1 cellular context compared by ENCODE assay signal in genomic region chr22:49325531-49326395, GRCh38.
TF ChIP-seq lines count a peak whose summit lies in the region.

No MANE protein-coding gene starts in this region.

TF ChIP-seq in HepG2, 621 proteins besides CTCF, POLR2A, EP300 and RAD21:
- TF ChIP-seq CBX5 (CRISPR knock-in tag; IDR thresholded peaks at IDR 0.05; ENCODE audit: borderline replicate concordance) = no peak
- TF ChIP-seq ZSCAN31 (CRISPR knock-in tag; IDR thresholded peaks at IDR 0.05; ENCODE audit: low read depth) = no peak
- TF ChIP-seq HNRNPL (IDR thresholded peaks at IDR 0.05; ENCODE audit: low read depth, low read length) = no peak
- no peak for TF ChIP-seq STAT5B (CRISPR knock-in tag; IDR thresholded peaks at IDR 0.05)
- TF ChIP-seq, protein P1, sequence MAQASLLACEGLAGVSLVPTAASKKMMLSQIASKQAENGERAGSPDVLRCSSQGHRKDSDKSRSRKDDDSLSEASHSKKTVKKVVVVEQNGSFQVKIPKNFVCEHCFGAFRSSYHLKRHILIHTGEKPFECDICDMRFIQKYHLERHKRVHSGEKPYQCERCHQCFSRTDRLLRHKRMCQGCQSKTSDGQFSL (CRISPR knock-in tag; IDR thresholded peaks at IDR 0.05) = no peak
- TF ChIP-seq, protein P2, sequence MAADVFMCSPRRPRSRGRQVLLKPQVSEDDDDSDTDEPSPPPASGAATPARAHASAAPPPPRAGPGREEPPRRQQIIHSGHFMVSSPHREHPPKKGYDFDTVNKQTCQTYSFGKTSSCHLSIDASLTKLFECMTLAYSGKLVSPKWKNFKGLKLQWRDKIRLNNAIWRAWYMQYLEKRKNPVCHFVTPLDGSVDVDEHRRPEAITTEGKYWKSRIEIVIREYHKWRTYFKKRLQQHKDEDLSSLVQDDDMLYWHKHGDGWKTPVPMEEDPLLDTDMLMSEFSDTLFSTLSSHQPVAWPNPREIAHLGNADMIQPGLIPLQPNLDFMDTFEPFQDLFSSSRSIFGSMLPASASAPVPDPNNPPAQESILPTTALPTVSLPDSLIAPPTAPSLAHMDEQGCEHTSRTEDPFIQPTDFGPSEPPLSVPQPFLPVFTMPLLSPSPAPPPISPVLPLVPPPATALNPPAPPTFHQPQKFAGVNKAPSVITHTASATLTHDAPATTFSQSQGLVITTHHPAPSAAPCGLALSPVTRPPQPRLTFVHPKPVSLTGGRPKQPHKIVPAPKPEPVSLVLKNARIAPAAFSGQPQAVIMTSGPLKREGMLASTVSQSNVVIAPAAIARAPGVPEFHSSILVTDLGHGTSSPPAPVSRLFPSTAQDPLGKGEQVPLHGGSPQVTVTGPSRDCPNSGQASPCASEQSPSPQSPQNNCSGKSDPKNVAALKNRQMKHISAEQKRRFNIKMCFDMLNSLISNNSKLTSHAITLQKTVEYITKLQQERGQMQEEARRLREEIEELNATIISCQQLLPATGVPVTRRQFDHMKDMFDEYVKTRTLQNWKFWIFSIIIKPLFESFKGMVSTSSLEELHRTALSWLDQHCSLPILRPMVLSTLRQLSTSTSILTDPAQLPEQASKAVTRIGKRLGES (CRISPR knock-in tag; IDR thresholded peaks at IDR 0.05; ENCODE audit: borderline replicate concordance) = no peak
